ENCODE assay signal across 1 cellular context in genomic region chr15:92226020-92226612, GRCh38.
TF ChIP-seq lines count a peak whose summit lies in the region.

No MANE protein-coding gene starts in this region.

TF ChIP-seq in HCT116, 20 proteins besides CTCF, POLR2A, EP300 and RAD21 (continued from another document):
- TF ChIP-seq YY1 (IDR thresholded peaks at IDR 0.05; ENCODE audit: extremely low read depth, insufficient replicate concordance, low read depth, low read length): no peak
- TF ChIP-seq ZNF274 (IDR thresholded peaks at IDR 0.05; ENCODE audit: low read depth, low read length): no peak
- TF ChIP-seq EZH2phosphoT487 (IDR thresholded peaks at IDR 0.05; ENCODE audit: borderline replicate concordance): no peak
- TF ChIP-seq ZFX (IDR thresholded peaks at IDR 0.05): no peak
- TF ChIP-seq TCF7L2 (IDR thresholded peaks at IDR 0.05; ENCODE audit: borderline replicate concordance, extremely low read depth, insufficient read depth, insufficient read length): no peak
